Comparison of ENCODE assay signal across 11 cellular contexts in genomic region chr3:154060606-154061380, GRCh38.
DNase-seq lines count a peak whose midpoint lies in the region; ATAC-seq and TF ChIP-seq lines count a peak whose summit lies in the region.
"Had no signal": no experiment of that assay in that cellular context is flagged by ENCODE, and none has a peak within 500 bp of the region (broad histone marks: within the 10 kb centered on the region; RNA-seq: fewer than 3 reads in every experiment).

No MANE protein-coding gene starts in this region.

- no peak for TF ChIP-seq RAD21 in SK-N-SH (IDR thresholded peaks at IDR 0.05; ENCODE audit: low read length)

- ATAC-seq in HG03469 (IDR thresholded peaks at IDR 0.05; ENCODE audit: unreplicated experiment) (no peak), HG02885 (IDR thresholded peaks at IDR 0.05; ENCODE audit: poor library complexity, unreplicated experiment) (no peak)

- CTCF ChIA-PET in SK-N-SH (lab: Yijun Ruan, JAX): interaction anchor here (0.8 to 1.1 kb wide), 3 partner anchors 13 to 19 kb away, joined by 3 read pairs; no protein-coding TSS in a partner anchor

- TF ChIP-seq POLR2A in tibial nerve (IDR thresholded peaks at IDR 0.05): no peak

- DNase-seq in SK-N-SH: no peak
- DNase-seq in fibroblast of gingiva (ENCODE audit: low read depth): peak; percentile 95
- peak; percentile 49 for DNase-seq in midbrain (lab: John Stamatoyannopoulos, UW)
- peak in 1 of 2 donors; percentile 16 for DNase-seq in tibial nerve (ENCODE audit: low spot score in 2 of 2)
- no peak for DNase-seq in SIG-M5 (lab: John Stamatoyannopoulos, UW)
- no peak for DNase-seq in activated CD4-positive, alpha-beta T cell treated with anti-CD3 and anti-CD28 coated beads for 4 hours
- DNase-seq: activated CD8-positive, alpha-beta memory T cell treated with anti-CD3 and anti-CD28 coated beads, Interleukin-2, amount 50 U/mL, for 48 hours; effector CD8-positive, alpha-beta T cell; NCI-H1436 had no signal

- no peaks in the 10 kb centered on the region for H3K9me2 ChIP-seq in SK-N-SH

- 43% methylated on average over 5 of the region's 5 CpGs for WGBS in SK-N-SH (ENCODE audit: low lambda C conversion rate)
- 22 to 26% methylated on average over 5 of the region's 5 CpGs for WGBS in tibial nerve, 2 donors

- H3K9me3 ChIP-seq in SK-N-SH (no peaks in the 10 kb centered on the region), tibial nerve (no peaks in the 10 kb centered on the region)

- POLR2A ChIA-PET in SK-N-SH (lab: Yijun Ruan, JAX): no interaction called here

- H3K79me2 ChIP-seq in SK-N-SH (ENCODE audit: insufficient read depth): no peaks in the 10 kb centered on the region

- no peaks in the 10 kb centered on the region for H4K20me1 ChIP-seq in SK-N-SH (ENCODE audit: insufficient read depth)

- no peaks in the 10 kb centered on the region for H3K27me3 ChIP-seq in SK-N-SH (ENCODE audit: insufficient read depth)
- no peaks in the 10 kb centered on the region for H3K27me3 ChIP-seq in tibial nerve

- TF ChIP-seq EP300 in SK-N-SH (IDR thresholded peaks at IDR 0.05; ENCODE audit: borderline replicate concordance in 1 of 2, low read depth in 1 of 2, low read length in 1 of 2) (no peak), tibial nerve (IDR thresholded peaks at IDR 0.05) (peak; percentile 35 to 85)

- H3K4me1 ChIP-seq in SK-N-SH (ENCODE audit: control insufficient read depth in 1 of 2, insufficient read depth in 2 of 2, low read depth in 1 of 2, low read length in 1 of 2) (peaks cover 0 to 4% of the 10 kb centered on the region in 2 experiments; a peak in 2 of 4 replicates), tibial nerve (peaks cover 0 to 29% (median 5%) of the 10 kb centered on the region in 4 donors)

- H3K36me3 ChIP-seq in SK-N-SH (replicated peaks in 1 of 2; ENCODE audit: control insufficient read depth in 1 of 2, insufficient read depth in 2 of 2, low read length in 1 of 2): no peaks in the 10 kb centered on the region
- H3K36me3 ChIP-seq in tibial nerve: no peaks in the 10 kb centered on the region

- no peak overlapping the region for H3K9ac ChIP-seq in SK-N-SH

- H3K4me3 ChIP-seq in SK-N-SH (ENCODE audit: low read depth in 2 of 2, low read length in 1 of 2) (no peak overlapping the region), tibial nerve (no peak overlapping the region)

- TF ChIP-seq CTCF in SK-N-SH (IDR thresholded peaks at IDR 0.05) (no peak), tibial nerve (IDR thresholded peaks at IDR 0.05) (no peak)

- peak overlapping the region; percentile 67; the same call in 1 of the 2 replicates for H2AFZ ChIP-seq in SK-N-SH (ENCODE audit: low read depth)

- no peaks in the 10 kb centered on the region for H3F3A ChIP-seq in SK-N-SH (replicated peaks; ENCODE audit: insufficient read depth)

- H3K27ac ChIP-seq in SK-N-SH (ENCODE audit: low read depth in 2 of 2, low read length in 1 of 2) (peak overlapping the region in 1 of 2 experiments; percentile 23; a peak in 1 of 4 replicates), tibial nerve (peak overlapping the region; percentile 41 to 77 (median 52))

- H3K4me2 ChIP-seq in SK-N-SH: no peak overlapping the region

TF ChIP-seq in SK-N-SH, 30 proteins besides CTCF, POLR2A, EP300 and RAD21:
- TF ChIP-seq SMC3 (IDR thresholded peaks at IDR 0.05; ENCODE audit: low read depth, low read length) (no peak), MEF2A (IDR thresholded peaks at IDR 0.05; ENCODE audit: borderline replicate concordance, low read depth) (no peak), TCF12 (IDR thresholded peaks at IDR 0.05) (no peak), GABPA (IDR thresholded peaks at IDR 0.05; ENCODE audit: low read depth) (no peak), RXRA (IDR thresholded peaks at IDR 0.05; ENCODE audit: borderline replicate concordance, low read depth) (no peak), FOSL2 (IDR thresholded peaks at IDR 0.05; ENCODE audit: borderline replicate concordance, low read depth) (no peak), NRF1 (IDR thresholded peaks at IDR 0.05; ENCODE audit: low read depth, low read length) (no peak), USF2 (IDR thresholded peaks at IDR 0.05; ENCODE audit: borderline replicate concordance, low read depth, low read length) (no peak), RCOR1 (IDR thresholded peaks at IDR 0.05; ENCODE audit: low read length) (no peak), GATA2 (CRISPR knock-in tag; IDR thresholded peaks at IDR 0.05) (no peak), JUND (IDR thresholded peaks at IDR 0.05) (no peak), SIN3A (IDR thresholded peaks at IDR 0.05; ENCODE audit: borderline replicate concordance, low read depth, low read length) (no peak), MXI1 (IDR thresholded peaks at IDR 0.05; ENCODE audit: low read depth, low read length) (no peak), YY1 (IDR thresholded peaks at IDR 0.05; ENCODE audit: low read depth) (no peak), NFIC (IDR thresholded peaks at IDR 0.05; ENCODE audit: borderline replicate concordance) (no peak), POLR2AphosphoS5 (IDR thresholded peaks at IDR 0.05; ENCODE audit: low read depth, low read length) (no peak)

Comparison
In these comparisons a context has a peak if more than half of its experiments do, and no peak if none do; other contexts are left out.
1. DNase-seq: peak in fibroblast of gingiva (single experiment) and midbrain (single experiment); none in SK-N-SH (single experiment), SIG-M5 (single experiment) and activated CD4-positive, alpha-beta T cell treated with anti-CD3 and anti-CD28 coated beads for 4 hours (0 of 2).